Comparison of ENCODE assay signal across 1 cellular context in the genomic region with DNA sequence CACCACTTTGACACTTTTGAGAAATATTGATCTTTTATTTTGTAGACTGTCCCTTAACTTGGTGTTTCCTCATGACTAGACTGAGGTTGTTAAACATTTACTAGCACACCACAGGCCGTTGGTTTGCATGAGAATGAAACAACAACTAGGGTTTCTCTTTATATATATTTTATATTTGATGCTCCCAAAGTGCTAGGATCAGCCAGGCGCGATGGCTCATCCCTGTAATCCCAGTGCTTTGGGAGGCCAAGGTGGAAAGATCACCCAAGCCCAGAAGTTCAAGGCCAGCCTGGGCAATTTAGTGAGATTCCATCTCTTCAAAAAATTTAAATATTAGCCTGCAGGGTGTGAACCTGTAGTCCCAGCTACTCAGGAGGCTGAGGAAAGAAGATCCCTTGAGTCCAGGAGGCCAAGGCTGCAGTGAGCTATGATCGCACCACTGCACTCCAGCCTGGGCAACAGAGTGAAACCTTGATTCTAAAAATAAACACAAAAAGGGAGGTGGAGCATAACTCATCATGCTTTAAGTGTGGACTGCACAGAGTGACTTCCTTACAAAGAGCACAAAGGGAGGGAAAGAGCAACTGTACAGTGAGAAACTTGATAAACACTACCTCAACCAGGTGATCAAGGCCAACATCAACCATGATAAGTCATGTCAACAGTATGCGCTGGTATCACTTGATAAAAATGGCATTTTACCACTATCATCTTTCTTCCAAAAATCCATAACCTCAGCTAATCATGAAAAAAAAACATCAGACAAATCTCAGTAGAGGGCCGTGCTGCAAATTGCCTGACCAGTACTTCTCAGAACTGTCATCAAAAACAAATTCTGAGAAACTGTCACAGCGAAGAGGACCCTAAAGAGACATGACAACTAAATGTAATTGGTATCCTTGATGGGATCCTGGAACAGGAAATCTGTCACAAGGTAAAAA.
TF ChIP-seq lines count a peak whose summit lies in the region.

No MANE protein-coding gene starts in this region.

TF ChIP-seq in HepG2, 621 proteins besides CTCF, POLR2A, EP300 and RAD21 (continued from another document and continues in another):
- TF ChIP-seq ZSCAN29 (CRISPR knock-in tag; conservative IDR thresholded peaks at IDR 0.05) (peak; percentile 75; the same call in 1 of the 2 replicates), ZNF326 (CRISPR knock-in tag; IDR thresholded peaks at IDR 0.05; ENCODE audit: borderline replicate concordance) (no peak), ZNF263 (CRISPR knock-in tag; IDR thresholded peaks at IDR 0.05) (peak; percentile 67), HCFC1 (IDR thresholded peaks at IDR 0.05; ENCODE audit: low read depth, low read length) (no peak), ADNP (CRISPR knock-in tag; IDR thresholded peaks at IDR 0.05) (peak; percentile 60; the same call in 1 of the 2 replicates), ZNF616 (CRISPR knock-in tag; IDR thresholded peaks at IDR 0.05; ENCODE audit: low read depth) (no peak), RXRB (CRISPR knock-in tag; IDR thresholded peaks at IDR 0.05; ENCODE audit: borderline replicate concordance) (peak; percentile 74), AGO1 (IDR thresholded peaks at IDR 0.05; ENCODE audit: low read depth, low read length, poor library complexity, severe bottlenecking) (no peak), TARDBP (CRISPR knock-in tag; IDR thresholded peaks at IDR 0.05) (peak; percentile 80; the same call in 1 of the 2 replicates), ZSCAN9 (CRISPR knock-in tag; IDR thresholded peaks at IDR 0.05; ENCODE audit: borderline replicate concordance) (peak; percentile 39; the same call in 1 of the 2 replicates), ZNF766 (CRISPR knock-in tag; IDR thresholded peaks at IDR 0.05; ENCODE audit: borderline replicate concordance) (peak; percentile 78), SPEN (CRISPR knock-in tag; IDR thresholded peaks at IDR 0.05; ENCODE audit: low read depth) (peak; percentile 50; the same call in 1 of the 2 replicates), GZF1 (CRISPR knock-in tag; IDR thresholded peaks at IDR 0.05) (0 out of 2 replicates have a peak, but pooled peaks have one; percentile 68), FOXC1 (CRISPR knock-in tag; IDR thresholded peaks at IDR 0.05; ENCODE audit: borderline replicate concordance) (no peak; the same call in 1 of the 2 replicates), NR2F1 (CRISPR knock-in tag; IDR thresholded peaks at IDR 0.05) (peak; percentile 32 to 88; a peak in 3 of 4 replicates), NR2F2 (IDR thresholded peaks at IDR 0.05; ENCODE audit: borderline replicate concordance, low read depth) (0 out of 2 replicates have a peak, but pooled peaks have one; percentile 40), KMT2B (CRISPR knock-in tag; IDR thresholded peaks at IDR 0.05) (no peak), ZNF251 (CRISPR knock-in tag; IDR thresholded peaks at IDR 0.05) (no peak), NR1H2 (CRISPR knock-in tag; IDR thresholded peaks at IDR 0.05; ENCODE audit: borderline replicate concordance, low read depth) (no peak), SMAD9 (CRISPR knock-in tag; IDR thresholded peaks at IDR 0.05) (no peak), NR2C2 (CRISPR knock-in tag; IDR thresholded peaks at IDR 0.05; ENCODE audit: borderline replicate concordance) (peak; percentile 67; the same call in 1 of the 2 replicates), KDM2A (CRISPR knock-in tag; IDR thresholded peaks at IDR 0.05; ENCODE audit: borderline replicate concordance, low read depth) (no peak), U2AF2 (IDR thresholded peaks at IDR 0.05; ENCODE audit: low read depth, low read length) (no peak), PAX8 (CRISPR knock-in tag; IDR thresholded peaks at IDR 0.05; ENCODE audit: borderline replicate concordance) (no peak), FOXK2 (IDR thresholded peaks at IDR 0.05) (0 out of 2 replicates have a peak, but pooled peaks have one; percentile 34), ZNF660 (CRISPR knock-in tag; IDR thresholded peaks at IDR 0.05; ENCODE audit: borderline replicate concordance, low read depth) (no peak), ZNF776 (CRISPR knock-in tag; IDR thresholded peaks at IDR 0.05) (no peak), ASH2L (IDR thresholded peaks at IDR 0.05; ENCODE audit: insufficient read length, low read depth, low read length) (peak; percentile 57), CCAR2 (optimal IDR thresholded peaks at IDR 0.05; ENCODE audit: low read depth, low read length) (no peak), ZNF317 (CRISPR knock-in tag; IDR thresholded peaks at IDR 0.05) (peak; percentile 28; the same call in 1 of the 2 replicates), NFKB2 (CRISPR knock-in tag; IDR thresholded peaks at IDR 0.05; ENCODE audit: borderline replicate concordance) (no peak), ZNF839 (CRISPR knock-in tag; IDR thresholded peaks at IDR 0.05; ENCODE audit: borderline replicate concordance) (no peak), ZNF510 (CRISPR knock-in tag; IDR thresholded peaks at IDR 0.05; ENCODE audit: low read depth) (no peak), ZNF543 (CRISPR knock-in tag; IDR thresholded peaks at IDR 0.05) (peak; percentile 52; the same call in 1 of the 2 replicates), ZNF256 (CRISPR knock-in tag; conservative IDR thresholded peaks at IDR 0.05) (no peak), CBX1 (IDR thresholded peaks at IDR 0.05; ENCODE audit: low read depth) (no peak), SRSF1 (optimal IDR thresholded peaks at IDR 0.05; ENCODE audit: low read depth, low read length) (no peak), ZNF83 (CRISPR knock-in tag; IDR thresholded peaks at IDR 0.05; ENCODE audit: borderline replicate concordance) (no peak)
- TF ChIP-seq, protein P1, sequence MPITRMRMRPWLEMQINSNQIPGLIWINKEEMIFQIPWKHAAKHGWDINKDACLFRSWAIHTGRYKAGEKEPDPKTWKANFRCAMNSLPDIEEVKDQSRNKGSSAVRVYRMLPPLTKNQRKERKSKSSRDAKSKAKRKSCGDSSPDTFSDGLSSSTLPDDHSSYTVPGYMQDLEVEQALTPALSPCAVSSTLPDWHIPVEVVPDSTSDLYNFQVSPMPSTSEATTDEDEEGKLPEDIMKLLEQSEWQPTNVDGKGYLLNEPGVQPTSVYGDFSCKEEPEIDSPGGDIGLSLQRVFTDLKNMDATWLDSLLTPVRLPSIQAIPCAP (CRISPR knock-in tag; IDR thresholded peaks at IDR 0.05; ENCODE audit: low read depth) = no peak
- TF ChIP-seq, protein P2, sequence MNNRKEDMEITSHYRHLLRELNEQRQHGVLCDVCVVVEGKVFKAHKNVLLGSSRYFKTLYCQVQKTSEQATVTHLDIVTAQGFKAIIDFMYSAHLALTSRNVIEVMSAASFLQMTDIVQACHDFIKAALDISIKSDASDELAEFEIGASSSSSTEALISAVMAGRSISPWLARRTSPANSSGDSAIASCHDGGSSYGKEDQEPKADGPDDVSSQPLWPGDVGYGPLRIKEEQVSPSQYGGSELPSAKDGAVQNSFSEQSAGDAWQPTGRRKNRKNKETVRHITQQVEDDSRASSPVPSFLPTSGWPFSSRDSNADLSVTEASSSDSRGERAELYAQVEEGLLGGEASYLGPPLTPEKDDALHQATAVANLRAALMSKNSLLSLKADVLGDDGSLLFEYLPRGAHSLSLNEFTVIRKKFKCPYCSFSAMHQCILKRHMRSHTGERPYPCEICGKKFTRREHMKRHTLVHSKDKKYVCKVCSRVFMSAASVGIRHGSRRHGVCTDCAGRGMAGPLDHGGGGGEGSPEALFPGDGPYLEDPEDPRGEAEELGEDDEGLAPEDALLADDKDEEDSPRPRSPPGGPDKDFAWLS (CRISPR knock-in tag; IDR thresholded peaks at IDR 0.05; ENCODE audit: borderline replicate concordance) = peak; percentile 51; the same call in 1 of the 2 replicates
- TF ChIP-seq, protein P3, sequence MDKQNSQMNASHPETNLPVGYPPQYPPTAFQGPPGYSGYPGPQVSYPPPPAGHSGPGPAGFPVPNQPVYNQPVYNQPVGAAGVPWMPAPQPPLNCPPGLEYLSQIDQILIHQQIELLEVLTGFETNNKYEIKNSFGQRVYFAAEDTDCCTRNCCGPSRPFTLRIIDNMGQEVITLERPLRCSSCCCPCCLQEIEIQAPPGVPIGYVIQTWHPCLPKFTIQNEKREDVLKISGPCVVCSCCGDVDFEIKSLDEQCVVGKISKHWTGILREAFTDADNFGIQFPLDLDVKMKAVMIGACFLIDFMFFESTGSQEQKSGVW (CRISPR knock-in tag; IDR thresholded peaks at IDR 0.05; ENCODE audit: borderline replicate concordance) = no peak
- TF ChIP-seq, protein P4, sequence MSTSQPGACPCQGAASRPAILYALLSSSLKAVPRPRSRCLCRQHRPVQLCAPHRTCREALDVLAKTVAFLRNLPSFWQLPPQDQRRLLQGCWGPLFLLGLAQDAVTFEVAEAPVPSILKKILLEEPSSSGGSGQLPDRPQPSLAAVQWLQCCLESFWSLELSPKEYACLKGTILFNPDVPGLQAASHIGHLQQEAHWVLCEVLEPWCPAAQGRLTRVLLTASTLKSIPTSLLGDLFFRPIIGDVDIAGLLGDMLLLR (CRISPR knock-in tag; IDR thresholded peaks at IDR 0.05) = no peak
- TF ChIP-seq, protein P5, sequence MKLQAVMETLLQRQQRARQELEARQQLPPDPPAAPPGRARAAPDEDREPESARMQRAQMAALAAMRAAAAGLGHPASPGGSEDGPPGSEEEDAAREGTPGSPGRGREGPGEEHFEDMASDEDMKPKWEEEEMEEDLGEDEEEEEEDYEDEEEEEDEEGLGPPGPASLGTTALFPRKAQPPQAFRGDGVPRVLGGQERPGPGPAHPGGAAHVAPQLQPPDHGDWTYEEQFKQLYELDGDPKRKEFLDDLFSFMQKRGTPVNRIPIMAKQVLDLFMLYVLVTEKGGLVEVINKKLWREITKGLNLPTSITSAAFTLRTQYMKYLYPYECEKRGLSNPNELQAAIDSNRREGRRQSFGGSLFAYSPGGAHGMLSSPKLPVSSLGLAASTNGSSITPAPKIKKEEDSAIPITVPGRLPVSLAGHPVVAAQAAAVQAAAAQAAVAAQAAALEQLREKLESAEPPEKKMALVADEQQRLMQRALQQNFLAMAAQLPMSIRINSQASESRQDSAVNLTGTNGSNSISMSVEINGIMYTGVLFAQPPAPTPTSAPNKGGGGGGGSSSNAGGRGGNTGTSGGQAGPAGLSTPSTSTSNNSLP (IDR thresholded peaks at IDR 0.05; ENCODE audit: low read depth, low read length) = peak; percentile 19
- TF ChIP-seq, protein P6, sequence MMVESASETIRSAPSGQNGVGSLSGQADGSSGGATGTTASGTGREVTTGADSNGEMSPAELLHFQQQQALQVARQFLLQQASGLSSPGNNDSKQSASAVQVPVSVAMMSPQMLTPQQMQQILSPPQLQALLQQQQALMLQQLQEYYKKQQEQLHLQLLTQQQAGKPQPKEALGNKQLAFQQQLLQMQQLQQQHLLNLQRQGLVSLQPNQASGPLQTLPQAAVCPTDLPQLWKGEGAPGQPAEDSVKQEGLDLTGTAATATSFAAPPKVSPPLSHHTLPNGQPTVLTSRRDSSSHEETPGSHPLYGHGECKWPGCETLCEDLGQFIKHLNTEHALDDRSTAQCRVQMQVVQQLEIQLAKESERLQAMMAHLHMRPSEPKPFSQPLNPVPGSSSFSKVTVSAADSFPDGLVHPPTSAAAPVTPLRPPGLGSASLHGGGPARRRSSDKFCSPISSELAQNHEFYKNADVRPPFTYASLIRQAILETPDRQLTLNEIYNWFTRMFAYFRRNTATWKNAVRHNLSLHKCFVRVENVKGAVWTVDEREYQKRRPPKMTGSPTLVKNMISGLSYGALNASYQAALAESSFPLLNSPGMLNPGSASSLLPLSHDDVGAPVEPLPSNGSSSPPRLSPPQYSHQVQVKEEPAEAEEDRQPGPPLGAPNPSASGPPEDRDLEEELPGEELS (CRISPR knock-in tag; IDR thresholded peaks at IDR 0.05) = peak; percentile 79
- TF ChIP-seq, protein P7, sequence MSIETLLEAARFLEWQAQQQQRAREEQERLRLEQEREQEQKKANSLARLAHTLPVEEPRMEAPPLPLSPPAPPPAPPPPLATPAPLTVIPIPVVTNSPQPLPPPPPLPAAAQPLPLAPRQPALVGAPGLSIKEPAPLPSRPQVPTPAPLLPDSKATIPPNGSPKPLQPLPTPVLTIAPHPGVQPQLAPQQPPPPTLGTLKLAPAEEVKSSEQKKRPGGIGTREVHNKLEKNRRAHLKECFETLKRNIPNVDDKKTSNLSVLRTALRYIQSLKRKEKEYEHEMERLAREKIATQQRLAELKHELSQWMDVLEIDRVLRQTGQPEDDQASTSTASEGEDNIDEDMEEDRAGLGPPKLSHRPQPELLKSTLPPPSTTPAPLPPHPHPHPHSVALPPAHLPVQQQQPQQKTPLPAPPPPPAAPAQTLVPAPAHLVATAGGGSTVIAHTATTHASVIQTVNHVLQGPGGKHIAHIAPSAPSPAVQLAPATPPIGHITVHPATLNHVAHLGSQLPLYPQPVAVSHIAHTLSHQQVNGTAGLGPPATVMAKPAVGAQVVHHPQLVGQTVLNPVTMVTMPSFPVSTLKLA (IDR thresholded peaks at IDR 0.05) = no peak
- TF ChIP-seq, protein P8, sequence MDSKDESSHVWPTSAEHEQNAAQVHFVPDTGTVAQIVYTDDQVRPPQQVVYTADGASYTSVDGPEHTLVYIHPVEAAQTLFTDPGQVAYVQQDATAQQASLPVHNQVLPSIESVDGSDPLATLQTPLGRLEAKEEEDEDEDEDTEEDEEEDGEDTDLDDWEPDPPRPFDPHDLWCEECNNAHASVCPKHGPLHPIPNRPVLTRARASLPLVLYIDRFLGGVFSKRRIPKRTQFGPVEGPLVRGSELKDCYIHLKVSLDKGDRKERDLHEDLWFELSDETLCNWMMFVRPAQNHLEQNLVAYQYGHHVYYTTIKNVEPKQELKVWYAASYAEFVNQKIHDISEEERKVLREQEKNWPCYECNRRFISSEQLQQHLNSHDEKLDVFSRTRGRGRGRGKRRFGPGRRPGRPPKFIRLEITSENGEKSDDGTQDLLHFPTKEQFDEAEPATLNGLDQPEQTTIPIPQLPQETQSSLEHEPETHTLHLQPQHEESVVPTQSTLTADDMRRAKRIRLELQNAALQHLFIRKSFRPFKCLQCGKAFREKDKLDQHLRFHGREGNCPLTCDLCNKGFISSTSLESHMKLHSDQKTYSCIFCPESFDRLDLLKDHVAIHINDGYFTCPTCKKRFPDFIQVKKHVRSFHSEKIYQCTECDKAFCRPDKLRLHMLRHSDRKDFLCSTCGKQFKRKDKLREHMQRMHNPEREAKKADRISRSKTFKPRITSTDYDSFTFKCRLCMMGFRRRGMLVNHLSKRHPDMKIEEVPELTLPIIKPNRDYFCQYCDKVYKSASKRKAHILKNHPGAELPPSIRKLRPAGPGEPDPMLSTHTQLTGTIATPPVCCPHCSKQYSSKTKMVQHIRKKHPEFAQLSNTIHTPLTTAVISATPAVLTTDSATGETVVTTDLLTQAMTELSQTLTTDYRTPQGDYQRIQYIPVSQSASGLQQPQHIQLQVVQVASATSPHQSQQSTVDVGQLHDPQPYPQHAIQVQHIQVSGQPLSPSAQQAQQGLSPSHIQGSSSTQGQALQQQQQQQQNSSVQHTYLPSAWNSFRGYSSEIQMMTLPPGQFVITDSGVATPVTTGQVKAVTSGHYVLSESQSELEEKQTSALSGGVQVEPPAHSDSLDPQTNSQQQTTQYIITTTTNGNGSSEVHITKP (CRISPR knock-in tag; IDR thresholded peaks at IDR 0.05; ENCODE audit: low read depth) = no peak
- TF ChIP-seq, protein P9, sequence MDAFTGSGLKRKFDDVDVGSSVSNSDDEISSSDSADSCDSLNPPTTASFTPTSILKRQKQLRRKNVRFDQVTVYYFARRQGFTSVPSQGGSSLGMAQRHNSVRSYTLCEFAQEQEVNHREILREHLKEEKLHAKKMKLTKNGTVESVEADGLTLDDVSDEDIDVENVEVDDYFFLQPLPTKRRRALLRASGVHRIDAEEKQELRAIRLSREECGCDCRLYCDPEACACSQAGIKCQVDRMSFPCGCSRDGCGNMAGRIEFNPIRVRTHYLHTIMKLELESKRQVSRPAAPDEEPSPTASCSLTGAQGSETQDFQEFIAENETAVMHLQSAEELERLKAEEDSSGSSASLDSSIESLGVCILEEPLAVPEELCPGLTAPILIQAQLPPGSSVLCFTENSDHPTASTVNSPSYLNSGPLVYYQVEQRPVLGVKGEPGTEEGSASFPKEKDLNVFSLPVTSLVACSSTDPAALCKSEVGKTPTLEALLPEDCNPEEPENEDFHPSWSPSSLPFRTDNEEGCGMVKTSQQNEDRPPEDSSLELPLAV (CRISPR knock-in tag; conservative IDR thresholded peaks at IDR 0.05; ENCODE audit: low read depth) = no peak
